19 cellular contexts compared by ENCODE assay signal in the genomic region with DNA sequence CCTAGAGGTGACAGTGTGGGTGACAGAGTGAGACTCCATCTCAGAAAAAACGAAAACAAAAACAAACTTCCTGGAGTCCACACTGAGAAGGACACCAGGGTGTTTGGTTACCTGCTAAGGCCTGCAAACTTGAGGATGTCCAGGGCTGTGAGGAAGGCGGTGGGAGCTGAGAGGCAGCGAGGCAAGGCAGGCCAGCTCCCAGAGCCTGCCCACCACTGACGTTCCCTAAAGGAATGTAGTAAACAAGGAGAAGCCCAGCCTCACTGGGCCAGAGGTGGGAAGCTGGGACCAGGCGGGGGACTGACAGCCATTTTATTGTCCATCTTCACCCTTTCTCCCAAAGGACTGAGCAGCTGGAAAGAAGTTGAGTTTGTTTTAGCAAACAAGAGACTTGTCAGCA. TPM values are rescaled to one million over a fixed set of nuclear protein-coding genes. Genes with fewer than 3 reads are reported as not detected.
DNase-seq lines count a peak whose midpoint lies in the region; ATAC-seq and TF ChIP-seq lines count a peak whose summit lies in the region.
"Had no signal": no experiment of that assay in that cellular context is flagged by ENCODE, and none has a peak within 500 bp of the region (broad histone marks: within the 10 kb centered on the region; RNA-seq: fewer than 3 reads in every experiment).

No MANE protein-coding gene starts in this region.

- H3K36me3 Mint-ChIP-seq in nephron progenitor cell (ENCODE audit: low read depth), result no peaks in the 10 kb centered on the region
- H3K36me3 Mint-ChIP-seq in stimulated activated memory B cell treated with anti-CD40 and anti-IgM and Interleukin-4, amounts not matched to agents 10 μg/mL and 1 μg/mL and 100 μg/mL, for 72 hours, result no peaks in the 10 kb centered on the region
- H3K36me3 Mint-ChIP-seq: activated naive CD4-positive, alpha-beta T cell treated with anti-CD3 and anti-CD28 coated beads, Interleukin-2, amount 50 U/mL, for 72 hours; naive thymus-derived CD8-positive, alpha-beta T cell had no signal

- H3K9me3 Mint-ChIP-seq in nephron progenitor cell, result no peaks in the 10 kb centered on the region
- no peaks in the 10 kb centered on the region for H3K9me3 Mint-ChIP-seq in stimulated activated memory B cell treated with anti-CD40 and anti-IgM and Interleukin-4, amounts not matched to agents 10 μg/mL and 1 μg/mL and 100 μg/mL, for 72 hours
- H3K9me3 Mint-ChIP-seq: activated naive CD4-positive, alpha-beta T cell treated with anti-CD3 and anti-CD28 coated beads, Interleukin-2, amount 50 U/mL, for 72 hours; naive thymus-derived CD8-positive, alpha-beta T cell; T-helper 1 cell treated with Interleukin-12 subunit alpha and Interleukin-12 subunit beta and Interleukin-4 antibody, amounts not matched to agents 30 μg/mL and 1 μg/mL, for 36 hours had no signal

- peaks cover 46 to 47% of the 10 kb centered on the region in 2 donors for H3K36me3 ChIP-seq in ascending aorta
- no peaks in the 10 kb centered on the region for H3K36me3 ChIP-seq in upper lobe of right lung
- H3K36me3 ChIP-seq: BLaER1 had no signal

- H3K27me3 Mint-ChIP-seq in nephron progenitor cell (ENCODE audit: low read depth, poor library complexity), result peaks cover 5% of the 10 kb centered on the region
- H3K27me3 Mint-ChIP-seq in stimulated activated memory B cell treated with anti-CD40 and anti-IgM and Interleukin-4, amounts not matched to agents 10 μg/mL and 1 μg/mL and 100 μg/mL, for 72 hours, result peaks cover 39% of the 10 kb centered on the region

- DNase-seq in ascending aorta (ENCODE audit: low spot score in 2 of 2) (peak in 1 of 2 donors; percentile 85), fibroblast of gingiva (ENCODE audit: low read depth) (peak; percentile 33), nephron progenitor cell (peak; percentile 40), upper lobe of right lung (no peak)
- DNase-seq: cerebellar nuclear complex; hippocampal formation; naive thymus-derived CD8-positive, alpha-beta T cell; NCI-H1092 treated with DMSO at 0.1 percent for 48 hours; NCI-H2171 treated with DMSO at 0.1 percent for 48 hours; NK-92 treated with Interleukin-12 subunit alpha and Interleukin-12 subunit beta, amount 100 ng/mL, for 24 hours; Right ventricle myocardium superior; stimulated activated CD4-positive, alpha-beta T cell treated with anti-CD3 and anti-CD28 coated beads, Interleukin-4, amount 100 ng/mL, for 4 hours had no signal

- H3K4me1 ChIP-seq in ascending aorta (peaks cover 71 to 95% of the 10 kb centered on the region in 2 donors), upper lobe of right lung (peaks cover 14% of the 10 kb centered on the region)
- H3K4me1 ChIP-seq: BLaER1 had no signal

- peak overlapping the region; percentile 94 to 97 for H3K27ac ChIP-seq in ascending aorta
- H3K27ac ChIP-seq in upper lobe of right lung, result peak overlapping the region; percentile 6
- H3K27ac ChIP-seq: BLaER1 had no signal

- TF ChIP-seq CTCF in ascending aorta (IDR thresholded peaks at IDR 0.05), result no peak
- no peak for TF ChIP-seq CTCF in nephron progenitor cell (IDR thresholded peaks at IDR 0.05)
- no peak for TF ChIP-seq CTCF in upper lobe of right lung (IDR thresholded peaks at IDR 0.05)

- ATAC-seq in upper lobe of right lung, result no peak
- no peak for ATAC-seq in stimulated activated memory B cell treated with anti-CD40 and anti-IgM and Interleukin-4, amounts not matched to agents 10 μg/mL and 1 μg/mL and 100 μg/mL, for 72 hours
- no peak for ATAC-seq in HG02678 (IDR thresholded peaks at IDR 0.05; ENCODE audit: unreplicated experiment)
- ATAC-seq in HG03196 (IDR thresholded peaks at IDR 0.05; ENCODE audit: unreplicated experiment), result no peak
- ATAC-seq: activated naive CD4-positive, alpha-beta T cell treated with anti-CD3 and anti-CD28 coated beads, Interleukin-2, amount 50 U/mL, for 72 hours; left lobe of liver; naive thymus-derived CD8-positive, alpha-beta T cell had no signal

- H3K4me3 Mint-ChIP-seq in nephron progenitor cell, result peak overlapping the region; percentile 38
- H3K4me3 Mint-ChIP-seq in stimulated activated memory B cell treated with anti-CD40 and anti-IgM and Interleukin-4, amounts not matched to agents 10 μg/mL and 1 μg/mL and 100 μg/mL, for 72 hours, result no peak overlapping the region
- H3K4me3 Mint-ChIP-seq: naive thymus-derived CD8-positive, alpha-beta T cell; T-helper 1 cell treated with Interleukin-12 subunit alpha and Interleukin-12 subunit beta and Interleukin-4 antibody, amounts not matched to agents 30 μg/mL and 1 μg/mL, for 36 hours had no signal

- H3K27me3 ChIP-seq in ascending aorta, result no peaks in the 10 kb centered on the region
- H3K27me3 ChIP-seq in upper lobe of right lung, result no peaks in the 10 kb centered on the region
- H3K27me3 ChIP-seq: BLaER1 had no signal

- H3K9me3 ChIP-seq in ascending aorta (no peaks in the 10 kb centered on the region), upper lobe of right lung (no peaks in the 10 kb centered on the region)
- H3K9me3 ChIP-seq: BLaER1 had no signal

- H3K4me3 ChIP-seq in ascending aorta (peak overlapping the region in 1 of 2 donors; percentile 31), upper lobe of right lung (no peak overlapping the region)
- H3K4me3 ChIP-seq: BLaER1 had no signal

- peak overlapping the region; percentile 94 for H3K27ac Mint-ChIP-seq in nephron progenitor cell
- H3K27ac Mint-ChIP-seq in stimulated activated memory B cell treated with anti-CD40 and anti-IgM and Interleukin-4, amounts not matched to agents 10 μg/mL and 1 μg/mL and 100 μg/mL, for 72 hours, result no peak overlapping the region
- H3K27ac Mint-ChIP-seq: activated naive CD4-positive, alpha-beta T cell treated with anti-CD3 and anti-CD28 coated beads, Interleukin-2, amount 50 U/mL, for 72 hours; naive thymus-derived CD8-positive, alpha-beta T cell; T-helper 1 cell treated with Interleukin-12 subunit alpha and Interleukin-12 subunit beta and Interleukin-4 antibody, amounts not matched to agents 30 μg/mL and 1 μg/mL, for 36 hours had no signal

- peaks cover 94% of the 10 kb centered on the region for H3K4me1 Mint-ChIP-seq in nephron progenitor cell
- no peaks in the 10 kb centered on the region for H3K4me1 Mint-ChIP-seq in stimulated activated memory B cell treated with anti-CD40 and anti-IgM and Interleukin-4, amounts not matched to agents 10 μg/mL and 1 μg/mL and 100 μg/mL, for 72 hours

- intact Hi-C loops in ascending aorta (cut with DNase I), result no loop called here
- intact Hi-C loops in upper lobe of right lung (cut with DNase I), result no loop called here

RNA-seq across cellular contexts. Expression of gene SHISA4, which starts 24.1 kb away (rescaled TPM):
- 62.5 TPM for total RNA-seq in ascending aorta
- 8.6 TPM for total RNA-seq in upper lobe of right lung

RNA-seq across cellular contexts. Expression of gene LMOD1, which starts 33.5 kb away (rescaled TPM):
- 316 TPM for total RNA-seq in ascending aorta
- total RNA-seq in upper lobe of right lung, result 38.3 TPM
- total RNA-seq: activated naive CD4-positive, alpha-beta T cell treated with anti-CD3 and anti-CD28 coated beads, Interleukin-2, amount 50 U/mL, for 72 hours; naive thymus-derived CD8-positive, alpha-beta T cell had no signal

RNA-seq across cellular contexts. Expression of gene TIMM17A, which starts 42.5 kb away (rescaled TPM):
- total RNA-seq in ascending aorta (7.9 TPM), upper lobe of right lung (33.9 TPM)
